Comparison of ENCODE assay signal across 22 cellular contexts in the genomic region with DNA sequence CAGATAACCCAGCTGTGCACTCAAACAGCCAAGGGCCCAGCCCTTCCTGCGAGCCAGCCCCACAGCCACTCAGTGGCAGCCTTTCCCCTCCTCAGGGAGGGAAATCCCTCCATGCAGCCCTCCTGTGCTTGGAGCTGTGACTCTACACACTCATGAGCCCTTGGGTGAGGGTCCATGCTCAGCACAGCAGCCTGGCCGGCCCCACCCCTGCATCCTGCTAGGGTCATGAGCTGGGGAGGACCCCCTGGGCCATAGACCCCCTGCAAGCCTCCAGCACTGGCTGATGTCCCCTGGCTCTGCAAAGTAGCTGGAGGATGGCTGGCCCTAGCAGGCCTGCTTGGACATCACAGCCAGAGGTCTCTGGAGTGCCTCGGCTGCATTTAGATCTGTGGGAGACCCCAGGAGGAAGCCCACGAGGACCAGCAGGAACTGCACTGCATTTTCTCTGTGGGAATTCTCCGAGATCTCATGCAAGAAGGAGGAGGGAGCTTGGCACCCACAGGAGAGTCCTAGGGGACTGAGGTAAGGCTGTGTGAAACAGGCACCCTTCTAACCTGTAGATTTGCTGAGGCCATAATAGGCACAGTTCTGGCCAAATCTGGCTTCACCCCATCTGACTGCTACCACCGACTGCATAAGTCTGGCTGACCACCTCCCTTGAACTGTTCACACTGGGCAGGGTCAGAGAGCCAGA. TPM values are rescaled to one million over a fixed set of nuclear protein-coding genes. Genes with fewer than 3 reads are reported as not detected.
"Had no signal": no experiment of that assay in that cellular context is flagged by ENCODE, and none has a peak within 500 bp of the region (broad histone marks: within the 10 kb centered on the region; RNA-seq: fewer than 3 reads in every experiment).

No MANE protein-coding gene starts in this region.

- H3K27ac Mint-ChIP-seq: nephron had no signal

- ATAC-seq: esophagus mucosa, right cardiac atrium, upper lobe of right lung had no signal

- H3K9me3 Mint-ChIP-seq: nephron had no signal

- H3K4me3 Mint-ChIP-seq: nephron had no signal

- DNase-seq: activated CD4-positive, alpha-beta T cell treated with anti-CD3 and anti-CD28 coated beads, Interleukin-2, amount 50 U/mL, for 4 hours; activated naive CD4-positive, alpha-beta T cell treated with anti-CD3 and anti-CD28 coated beads, Interleukin-2, amount 50 U/mL, for 16 hours; dorsolateral prefrontal cortex; hippocampal formation; left ventricle myocardium inferior; mesenchymal stem cell; occipital lobe; right cardiac atrium; SJCRH30; stimulated activated CD4-positive, alpha-beta T cell treated with anti-CD3 and anti-CD28 coated beads, Interleukin-1b, Interleukin-23, amount 100 ng/mL, for 48 hours; T-helper 2 cell; upper lobe of right lung had no signal

RNA-seq across cellular contexts. Expression of a gene that starts 17.4 kb away (rescaled TPM):
- total RNA-seq: chondrocyte, fibroblast of villous mesenchyme had no signal

RNA-seq across cellular contexts. Expression of a gene that starts 37.0 kb away (rescaled TPM):
- total RNA-seq: adrenal gland, chondrocyte, esophagus mucosa, fibroblast of villous mesenchyme, glomerular endothelial cell, kidney epithelial cell, left ventricle myocardium inferior, mucosa of gallbladder, occipital lobe, prostate gland, right cardiac atrium, SJCRH30, thoracic aorta, upper lobe of right lung had no signal
